In genomic region chr11:108498816-108499408, GRCh38 we compare ENCODE assay signal across 9 cellular contexts. TPM values are rescaled to one million over a fixed set of nuclear protein-coding genes. Genes with fewer than 3 reads are reported as not detected.
DNase-seq lines count a peak whose midpoint lies in the region; ATAC-seq and TF ChIP-seq lines count a peak whose summit lies in the region.
"Had no signal": no experiment of that assay in that cellular context is flagged by ENCODE, and none has a peak within 500 bp of the region (broad histone marks: within the 10 kb centered on the region; RNA-seq: fewer than 3 reads in every experiment).

No MANE protein-coding gene starts in this region.

- peak overlapping the region; percentile 87 for H3K4me3 Mint-ChIP-seq in activated T-helper 2 cell treated with anti-CD3 and anti-CD28 coated beads, Interferon-gamma antibody, Interleukin-2, Interleukin-4, amounts not matched to agents 10 μg/mL and 5 μg/mL and 100 μg/mL, durations not matched to agents 14 hours and 24 hours and 36 hours (ENCODE audit: low read depth)

- H3F3A ChIP-seq in smooth muscle cell (ENCODE audit: low read depth) = peaks cover 42% of the 10 kb centered on the region

- H3K4me2 ChIP-seq in smooth muscle cell = peak overlapping the region; percentile 87

- H3K36me3 ChIP-seq in HAP-1 (replicated peaks) (0 out of 2 replicates have a peak, but pooled peaks cover 3% of the 10 kb centered on the region), iPS-15b (ENCODE audit: control insufficient read depth, insufficient read depth, low read length) (no peaks in the 10 kb centered on the region), smooth muscle cell (ENCODE audit: low read depth) (no peaks in the 10 kb centered on the region)

- H3K27me3 ChIP-seq in HAP-1 (ENCODE audit: low read depth) = no peaks in the 10 kb centered on the region
- no peaks in the 10 kb centered on the region for H3K27me3 ChIP-seq in iPS-15b (ENCODE audit: control insufficient read depth, insufficient read depth, low read length)
- H3K27me3 ChIP-seq in smooth muscle cell (ENCODE audit: low read depth) = no peaks in the 10 kb centered on the region

- H3K9me3 Mint-ChIP-seq in activated T-helper 2 cell treated with anti-CD3 and anti-CD28 coated beads, Interferon-gamma antibody, Interleukin-2, Interleukin-4, amounts not matched to agents 10 μg/mL and 5 μg/mL and 100 μg/mL, durations not matched to agents 14 hours and 24 hours and 36 hours = no peaks in the 10 kb centered on the region

- H2AFZ ChIP-seq in smooth muscle cell (ENCODE audit: low read depth) = no peak overlapping the region

- no peak for ATAC-seq in GM18907 (IDR thresholded peaks at IDR 0.05; ENCODE audit: unreplicated experiment)

- peak in 1 of 2 experiments; percentile 9 for DNase-seq in HAP-1 (ENCODE audit: low spot score in 2 of 2)
- no peak for DNase-seq in activated T-helper 2 cell treated with anti-CD3 and anti-CD28 coated beads, Interferon-gamma antibody, Interleukin-2, Interleukin-4, amounts not matched to agents 10 μg/mL and 5 μg/mL and 100 μg/mL, durations not matched to agents 14 hours and 24 hours and 36 hours (ENCODE audit: low spot score)
- no peak for DNase-seq in smooth muscle cell (lab: John Stamatoyannopoulos, UW; ENCODE audit: unreplicated experiment)
- DNase-seq in T-helper 9 cell = no peak
- DNase-seq in HuH-7.5 (ENCODE audit: low spot score) = no peak
- no peak for DNase-seq in SKM-1 (lab: John Stamatoyannopoulos, UW; ENCODE audit: unreplicated experiment)

- H3K36me3 Mint-ChIP-seq in activated T-helper 2 cell treated with anti-CD3 and anti-CD28 coated beads, Interferon-gamma antibody, Interleukin-2, Interleukin-4, amounts not matched to agents 10 μg/mL and 5 μg/mL and 100 μg/mL, durations not matched to agents 14 hours and 24 hours and 36 hours (ENCODE audit: low read depth) = peaks cover 9% of the 10 kb centered on the region

- peak overlapping the region; percentile 91 for H3K27ac ChIP-seq in smooth muscle cell (ENCODE audit: low read depth)

- H3K79me2 ChIP-seq in smooth muscle cell (ENCODE audit: low read depth) = peaks cover 21% of the 10 kb centered on the region

- H4K20me1 ChIP-seq in smooth muscle cell (ENCODE audit: low read depth) = no peaks in the 10 kb centered on the region

- in situ Hi-C loops in HAP-1 (cut with MboI; ENCODE audit: low sequenced_read_pairs) = loop anchor here (10.0 kb wide), 1 partner anchor 274 kb away; the partner anchor contains the start of genes ATM and NPAT

- peak overlapping the region; percentile 88 for H3K27ac Mint-ChIP-seq in activated T-helper 2 cell treated with anti-CD3 and anti-CD28 coated beads, Interferon-gamma antibody, Interleukin-2, Interleukin-4, amounts not matched to agents 10 μg/mL and 5 μg/mL and 100 μg/mL, durations not matched to agents 14 hours and 24 hours and 36 hours

- 85% methylated on average over 29 of the region's 29 CpGs for WGBS in smooth muscle cell (ENCODE audit: low lambda C conversion rate)

- peaks cover 23% of the 10 kb centered on the region for H3K4me1 Mint-ChIP-seq in activated T-helper 2 cell treated with anti-CD3 and anti-CD28 coated beads, Interferon-gamma antibody, Interleukin-2, Interleukin-4, amounts not matched to agents 10 μg/mL and 5 μg/mL and 100 μg/mL, durations not matched to agents 14 hours and 24 hours and 36 hours (ENCODE audit: low read depth)

- peaks cover 10% of the 10 kb centered on the region for H3K27me3 Mint-ChIP-seq in activated T-helper 2 cell treated with anti-CD3 and anti-CD28 coated beads, Interferon-gamma antibody, Interleukin-2, Interleukin-4, amounts not matched to agents 10 μg/mL and 5 μg/mL and 100 μg/mL, durations not matched to agents 14 hours and 24 hours and 36 hours (ENCODE audit: low read depth)

- H3K4me3 ChIP-seq in HAP-1 (peak overlapping the region; percentile 35), iPS-15b (ENCODE audit: low read depth, low read length) (peak overlapping the region; percentile 58), smooth muscle cell (peak overlapping the region; percentile 63)

- no peak for TF ChIP-seq CTCF in smooth muscle cell (IDR thresholded peaks at IDR 0.05; ENCODE audit: borderline replicate concordance, insufficient read depth, poor library complexity, severe bottlenecking)

- H3K9ac ChIP-seq in iPS-15b (ENCODE audit: low read depth, low read length) = no peak overlapping the region
- no peak overlapping the region for H3K9ac ChIP-seq in smooth muscle cell (ENCODE audit: low read depth)

- no peaks in the 10 kb centered on the region for H3K9me3 ChIP-seq in HAP-1
- H3K9me3 ChIP-seq in iPS-15b (ENCODE audit: control insufficient read depth, insufficient read depth, low read length) = no peaks in the 10 kb centered on the region
- no peaks in the 10 kb centered on the region for H3K9me3 ChIP-seq in smooth muscle cell (replicated peaks; ENCODE audit: low read depth)

- intact Hi-C loops in activated T-helper 2 cell treated with anti-CD3 and anti-CD28 coated beads, Interferon-gamma antibody, Interleukin-2, Interleukin-4, amounts not matched to agents 10 μg/mL and 5 μg/mL and 100 μg/mL, durations not matched to agents 14 hours and 24 hours and 36 hours (cut with micrococcal nuclease) = loop anchor here (5.0 kb wide), 3 partner anchors 163 to 377 kb away; partner anchors contain the start of gene ACAT1

- peaks cover 16% of the 10 kb centered on the region for H3K4me1 ChIP-seq in HAP-1
- H3K4me1 ChIP-seq in iPS-15b (ENCODE audit: control insufficient read depth, insufficient read depth, low read length) = peaks cover 8% of the 10 kb centered on the region
- H3K4me1 ChIP-seq in smooth muscle cell (ENCODE audit: low read depth) = peaks cover 16% of the 10 kb centered on the region

RNA-seq across cellular contexts. Expression of gene POGLUT3, which starts 0.7 kb away (rescaled TPM):
- total RNA-seq in activated T-helper 2 cell treated with anti-CD3 and anti-CD28 coated beads, Interferon-gamma antibody, Interleukin-2, Interleukin-4, amounts not matched to agents 10 μg/mL and 5 μg/mL and 100 μg/mL, durations not matched to agents 14 hours and 24 hours and 36 hours = 9.9 and 10.0 TPM in 2 replicates
- 50.4 and 62.9 TPM in 2 replicates for total RNA-seq in smooth muscle cell
- 28.9 and 34.4 TPM in 2 replicates for polyA plus RNA-seq in smooth muscle cell

RNA-seq across cellular contexts. Expression of gene C11orf65, which starts 31.6 kb away (rescaled TPM):
- total RNA-seq in activated T-helper 2 cell treated with anti-CD3 and anti-CD28 coated beads, Interferon-gamma antibody, Interleukin-2, Interleukin-4, amounts not matched to agents 10 μg/mL and 5 μg/mL and 100 μg/mL, durations not matched to agents 14 hours and 24 hours and 36 hours = 0.43 and 0.97 TPM in 2 replicates
- 0.76 and 1.9 TPM in 2 replicates for total RNA-seq in smooth muscle cell
- 1.7 and 1.9 TPM in 2 replicates for polyA plus RNA-seq in smooth muscle cell
- total RNA-seq: dermis blood vessel endothelial cell had no signal
